ENCODE assay signal across 26 cellular contexts in genomic region chr7:48760528-48761265, GRCh38.
DNase-seq lines count a peak whose midpoint lies in the region; ATAC-seq and TF ChIP-seq lines count a peak whose summit lies in the region.
"Had no signal": no experiment of that assay in that cellular context is flagged by ENCODE, and none has a peak within 500 bp of the region (broad histone marks: within the 10 kb centered on the region; RNA-seq: fewer than 3 reads in every experiment).

No MANE protein-coding gene starts in this region.

- H4K91ac ChIP-seq in neuronal stem cell (ENCODE audit: low read depth, low read length, poor library complexity): no peak overlapping the region

- no peak overlapping the region for H4K8ac ChIP-seq in neuronal stem cell (ENCODE audit: low read depth, low read length)

- H3K4me3 Mint-ChIP-seq in stimulated activated effector memory CD8-positive, alpha-beta T cell treated with anti-CD3 and anti-CD28 coated beads, Interleukin-12 subunit alpha, Interleukin-12 subunit beta, amount 100 ng/mL, for 72 hours: no peak overlapping the region
- H3K4me3 Mint-ChIP-seq: CD8-positive, alpha-beta memory T cell had no signal

- H3K4me3 ChIP-seq in mammary epithelial cell (replicated peaks in 1 of 3; ENCODE audit: insufficient read depth in 1 of 3, low read depth in 2 of 3, low read length in 3 of 3) (no peak overlapping the region), breast epithelium (no peak overlapping the region), brain microvascular endothelial cell (ENCODE audit: low read depth, low read length) (no peak overlapping the region), neuronal stem cell (ENCODE audit: low read length in 2 of 2) (no peak overlapping the region)
- H3K4me3 ChIP-seq: K562, Peyer's patch had no signal

- H3K23ac ChIP-seq in neuronal stem cell (ENCODE audit: low read depth, low read length, poor library complexity): no peak overlapping the region

- ATAC-seq in stimulated activated effector memory CD8-positive, alpha-beta T cell treated with anti-CD3 and anti-CD28 coated beads, Interleukin-12 subunit alpha, Interleukin-12 subunit beta, amount 100 ng/mL, for 72 hours: no peak
- ATAC-seq: HepG2, K562, SK-N-SH treated with all-trans-retinoic acid at 6 μM for 48 hours had no signal

- no peak overlapping the region for H3K27ac Mint-ChIP-seq in stimulated activated effector memory CD8-positive, alpha-beta T cell treated with anti-CD3 and anti-CD28 coated beads, Interleukin-12 subunit alpha, Interleukin-12 subunit beta, amount 100 ng/mL, for 72 hours
- H3K27ac Mint-ChIP-seq: CD8-positive, alpha-beta memory T cell had no signal

- CTCF ChIA-PET in mammary epithelial cell (lab: Charles Lee; ENCODE audit: low non-redundant PET): no interaction called here

- no peak overlapping the region for H3K18ac ChIP-seq in neuronal stem cell (ENCODE audit: low read length)

- H2BK15ac ChIP-seq in neuronal stem cell (ENCODE audit: low read length): no peak overlapping the region

- no peak overlapping the region for H3K27ac ChIP-seq in mammary epithelial cell (ENCODE audit: insufficient read depth, low read depth, low read length)
- H3K27ac ChIP-seq in breast epithelium: no peak overlapping the region
- H3K27ac ChIP-seq in brain microvascular endothelial cell: no peak overlapping the region
- H3K27ac ChIP-seq in neuronal stem cell (replicated peaks; ENCODE audit: low read length): no peak overlapping the region
- H3K27ac ChIP-seq: C4-2B, Peyer's patch had no signal

- WGBS in mammary epithelial cell (ENCODE audit: low coverage, missing lambda C conversion rate): 37% methylated on average over 5 of the region's 5 CpGs
- no CpG with 5 or more reads among the region's 5 CpGs for WGBS in neuronal stem cell (ENCODE audit: extremely low coverage in 2 of 2, insufficient read length in 2 of 2, insufficient replicate concordance in 1 of 2), 2 donors

- H3K4me2 ChIP-seq in mammary epithelial cell (ENCODE audit: insufficient read depth, low read depth, low read length) (no peak overlapping the region), neuronal stem cell (ENCODE audit: insufficient read depth, low read length, poor library complexity, severe bottlenecking) (no peak overlapping the region)

- BruUV-seq in mammary epithelial cell (replicated peaks; lab: Mats Ljungman, UMichigan): no TSS peak

- intact Hi-C loops in mammary epithelial cell (cut with micrococcal nuclease): no loop called here
- intact Hi-C loops in breast epithelium (cut with DNase I; ENCODE audit: low total_unique reads): no loop called here

- no peak for TF ChIP-seq POLR2A in breast epithelium (IDR thresholded peaks at IDR 0.05)

- H3K4me1 ChIP-seq in mammary epithelial cell (ENCODE audit: insufficient read depth, low read length): no peaks in the 10 kb centered on the region
- H3K4me1 ChIP-seq in breast epithelium: no peaks in the 10 kb centered on the region
- H3K4me1 ChIP-seq in neuronal stem cell (ENCODE audit: control insufficient read depth in 2 of 2, insufficient read depth in 1 of 2, low read depth in 1 of 2, low read length in 2 of 2): no peaks in the 10 kb centered on the region
- H3K4me1 ChIP-seq: Peyer's patch had no signal

- H3K27me3 ChIP-seq in mammary epithelial cell (ENCODE audit: insufficient read depth, low read length) (peaks cover 1% of the 10 kb centered on the region), breast epithelium (no peaks in the 10 kb centered on the region), brain microvascular endothelial cell (replicated peaks) (no peaks in the 10 kb centered on the region), neuronal stem cell (ENCODE audit: control insufficient read depth in 3 of 3, insufficient read depth in 3 of 3, low read depth in 1 of 3, low read length in 3 of 3) (peaks cover 0 to 2% (median 0%) of the 10 kb centered on the region in 3 experiments)
- H3K27me3 ChIP-seq: Peyer's patch had no signal

- H4K20me1 ChIP-seq in mammary epithelial cell (ENCODE audit: insufficient read depth, low read length): no peaks in the 10 kb centered on the region

- H3K9me3 ChIP-seq in mammary epithelial cell (replicated peaks; ENCODE audit: insufficient read depth, low read length) (no peaks in the 10 kb centered on the region), breast epithelium (no peaks in the 10 kb centered on the region), neuronal stem cell (replicated peaks in 1 of 2; ENCODE audit: control insufficient read depth in 2 of 2, insufficient read depth in 1 of 2, low read depth in 1 of 2, low read length in 2 of 2) (no peaks in the 10 kb centered on the region)
- H3K9me3 ChIP-seq: Peyer's patch had no signal

- DNase-seq in mammary epithelial cell: peak; percentile 6
- no peak for DNase-seq in breast epithelium (ENCODE audit: low spot score in 2 of 2)
- DNase-seq in brain microvascular endothelial cell: peak; percentile 1
- peak; percentile 86 for DNase-seq in myocyte (ENCODE audit: low read depth)
- DNase-seq in neuronal stem cell (ENCODE audit: low spot score): no peak
- DNase-seq in GOT3 (lab: John Stamatoyannopoulos, UW): no peak
- no peak for DNase-seq in stimulated activated effector memory CD8-positive, alpha-beta T cell treated with anti-CD3 and anti-CD28 coated beads, Interleukin-12 subunit alpha, Interleukin-12 subunit beta, amount 100 ng/mL, for 72 hours (ENCODE audit: low spot score in 2 of 2)
- DNase-seq: 8988T; Calu3; CD8-positive, alpha-beta memory T cell; DMS153; GDM1; H7; MM.1S; NCI-H1092; NCI-H1436; NCI-H1930; NCI-H2227 treated with DMSO at 0.1 percent for 48 hours; NCI-H510A; NCI-H748 treated with DMSO at 0.1 percent for 48 hours; NK-92 treated with Interleukin-12 subunit alpha and Interleukin-12 subunit beta, amount 100 ng/mL, for 24 hours; Peyer's patch had no signal

- H3K79me2 ChIP-seq in mammary epithelial cell (ENCODE audit: insufficient read depth, low read length): no peaks in the 10 kb centered on the region

- H3K4ac ChIP-seq in neuronal stem cell (ENCODE audit: low read length): no peak overlapping the region

- H3K4me1 Mint-ChIP-seq in stimulated activated effector memory CD8-positive, alpha-beta T cell treated with anti-CD3 and anti-CD28 coated beads, Interleukin-12 subunit alpha, Interleukin-12 subunit beta, amount 100 ng/mL, for 72 hours: no peaks in the 10 kb centered on the region
- H3K4me1 Mint-ChIP-seq: CD8-positive, alpha-beta memory T cell had no signal

- no peaks in the 10 kb centered on the region for H3K79me1 ChIP-seq in neuronal stem cell (ENCODE audit: low read depth, low read length)

- H2BK120ac ChIP-seq in neuronal stem cell (ENCODE audit: low read depth, low read length): no peak overlapping the region

- peaks cover 6% of the 10 kb centered on the region for H3K9me3 Mint-ChIP-seq in stimulated activated effector memory CD8-positive, alpha-beta T cell treated with anti-CD3 and anti-CD28 coated beads, Interleukin-12 subunit alpha, Interleukin-12 subunit beta, amount 100 ng/mL, for 72 hours

- H3K9ac ChIP-seq in mammary epithelial cell (ENCODE audit: insufficient read depth, low read length): no peak overlapping the region
- H3K9ac ChIP-seq in neuronal stem cell (ENCODE audit: low read depth, low read length, poor library complexity): no peak overlapping the region

- no peak overlapping the region for H2AK5ac ChIP-seq in neuronal stem cell (ENCODE audit: low read depth, low read length)

- H2AFZ ChIP-seq in mammary epithelial cell (ENCODE audit: low read depth, low read length) (no peak overlapping the region), neuronal stem cell (ENCODE audit: low read length) (no peak overlapping the region)

- H3K36me3 ChIP-seq in mammary epithelial cell (ENCODE audit: insufficient read depth, low read length) (no peaks in the 10 kb centered on the region), breast epithelium (no peaks in the 10 kb centered on the region), brain microvascular endothelial cell (replicated peaks) (no peaks in the 10 kb centered on the region), neuronal stem cell (replicated peaks in 1 of 2; ENCODE audit: control insufficient read depth in 2 of 2, insufficient read depth in 2 of 2, low read length in 2 of 2) (no peaks in the 10 kb centered on the region)
- H3K36me3 ChIP-seq: Peyer's patch had no signal

- H3K14ac ChIP-seq in neuronal stem cell (ENCODE audit: low read length): no peak overlapping the region

- no peaks in the 10 kb centered on the region for H3K36me3 Mint-ChIP-seq in stimulated activated effector memory CD8-positive, alpha-beta T cell treated with anti-CD3 and anti-CD28 coated beads, Interleukin-12 subunit alpha, Interleukin-12 subunit beta, amount 100 ng/mL, for 72 hours
- H3K36me3 Mint-ChIP-seq: CD8-positive, alpha-beta memory T cell had no signal

- dilution Hi-C loops in mammary epithelial cell (cut with HindIII; ENCODE audit: low sequenced_read_pairs): no loop called here

- TF ChIP-seq CTCF in mammary epithelial cell (conservative IDR thresholded peaks at IDR 0.05 in 1 of 2, IDR thresholded peaks at IDR 0.05 in 1 of 2; ENCODE audit: extremely low read depth in 1 of 2, insufficient read depth in 1 of 2, low read depth in 1 of 2, low read length in 2 of 2) (no peak), breast epithelium (IDR thresholded peaks at IDR 0.05) (no peak), brain microvascular endothelial cell (IDR thresholded peaks at IDR 0.05; ENCODE audit: low read depth, low read length, missing control alignments) (no peak)

- in situ Hi-C loops in mammary epithelial cell (cut with MboI; ENCODE audit: low sequenced_read_pairs in 2 of 2): no loop called here
- in situ Hi-C loops in brain microvascular endothelial cell (cut with HindIII; ENCODE audit: low pct_ligation_motif_present, low sequenced_read_pairs): no loop called here

- H2BK5ac ChIP-seq in neuronal stem cell (ENCODE audit: low read length): no peak overlapping the region

- no peak overlapping the region for H2BK12ac ChIP-seq in neuronal stem cell (ENCODE audit: low read length)

Comparison
In these comparisons a context has a peak if more than half of its experiments do, and no peak if none do; other contexts are left out.
1. DNase-seq: peak in mammary epithelial cell (single experiment), brain microvascular endothelial cell (single experiment) and myocyte (single experiment); none in breast epithelium (0 of 2), neuronal stem cell (single experiment), GOT3 (single experiment) and stimulated activated effector memory CD8-positive, alpha-beta T cell treated with anti-CD3 and anti-CD28 coated beads, Interleukin-12 subunit alpha, Interleukin-12 subunit beta, amount 100 ng/mL, for 72 hours (0 of 2).